In the genomic region with DNA sequence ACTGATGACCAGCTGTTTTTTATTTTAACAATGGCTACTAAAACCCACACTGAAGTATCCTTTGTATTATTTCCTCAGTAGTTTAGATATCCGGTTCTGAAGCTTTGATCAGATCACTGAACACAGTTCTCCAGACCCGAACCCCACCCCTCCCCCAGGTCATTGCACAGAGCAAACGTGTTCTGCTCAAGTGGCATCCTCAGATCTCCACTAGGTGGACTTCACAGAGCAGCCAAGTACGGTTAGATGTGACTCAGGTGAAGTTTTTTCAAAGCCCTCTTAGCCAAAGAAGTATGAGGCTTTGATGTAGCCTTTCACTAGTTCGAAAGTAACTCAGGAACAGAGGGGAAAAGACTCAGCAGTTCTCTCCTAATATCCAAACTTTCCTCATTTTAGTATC, we compare ENCODE assay signal across 17 cellular contexts.
A peak's percentile ranks its signal among the peaks of the same experiment; 100 is the strongest.
DNase-seq lines count a peak whose midpoint lies in the region; ATAC-seq and TF ChIP-seq lines count a peak whose summit lies in the region.
"Had no signal": no experiment of that assay in that cellular context is flagged by ENCODE, and none has a peak within 500 bp of the region (broad histone marks: within the 10 kb centered on the region; RNA-seq: fewer than 3 reads in every experiment).

No MANE protein-coding gene starts in this region.

- peak overlapping the region in 2 of 9 donors; percentile 17 to 21 for H3K27ac Mint-ChIP-seq in naive thymus-derived CD4-positive, alpha-beta T cell
- H3K27ac Mint-ChIP-seq: activated CD4-positive, alpha-beta memory T cell treated with anti-CD3 and anti-CD28 coated beads for 36 hours had no signal

- H3K36me3 Mint-ChIP-seq in naive thymus-derived CD4-positive, alpha-beta T cell, result no peaks in the 10 kb centered on the region
- H3K36me3 Mint-ChIP-seq: activated CD4-positive, alpha-beta memory T cell treated with anti-CD3 and anti-CD28 coated beads for 36 hours had no signal

- H3K27ac ChIP-seq in naive thymus-derived CD4-positive, alpha-beta T cell (ENCODE audit: low read depth, low read length), result no peak overlapping the region
- H3K27ac ChIP-seq in coronary artery, result no peak overlapping the region
- H3K27ac ChIP-seq: hepatocyte, testis had no signal

- H3K27me3 Mint-ChIP-seq in naive thymus-derived CD4-positive, alpha-beta T cell, result peaks cover 0 to 5% (median 0%) of the 10 kb centered on the region in 5 donors
- H3K27me3 Mint-ChIP-seq: activated CD4-positive, alpha-beta memory T cell treated with anti-CD3 and anti-CD28 coated beads for 36 hours had no signal

- TF ChIP-seq POLR2A in erythroblast (IDR thresholded peaks at IDR 0.05; ENCODE audit: low read length), result no peak

- H3K4me3 Mint-ChIP-seq in naive thymus-derived CD4-positive, alpha-beta T cell, result peak overlapping the region in 8 of 10 donors; percentile 6 to 70 (median 58)
- H3K4me3 Mint-ChIP-seq: activated CD4-positive, alpha-beta memory T cell treated with anti-CD3 and anti-CD28 coated beads for 36 hours had no signal

- H3K4me3 ChIP-seq in naive thymus-derived CD4-positive, alpha-beta T cell (ENCODE audit: low read length), result no peak overlapping the region
- H3K4me3 ChIP-seq in coronary artery, result no peak overlapping the region
- H3K4me3 ChIP-seq: hepatocyte, testis had no signal

- no peak for ATAC-seq in naive thymus-derived CD4-positive, alpha-beta T cell
- ATAC-seq: left lobe of liver had no signal

- peak; percentile 4 for DNase-seq in DMS53 treated with DMSO at 0.1 percent for 48 hours (lab: John Stamatoyannopoulos, UW; ENCODE audit: unreplicated experiment)
- peak; percentile 26 for DNase-seq in HEK293T (ENCODE audit: extremely low spot score)
- peak; percentile 46 for DNase-seq in SW480 (ENCODE audit: low spot score)
- DNase-seq in naive thymus-derived CD4-positive, alpha-beta T cell, result no peak
- no peak for DNase-seq in GF-D8 (lab: John Stamatoyannopoulos, UW)
- DNase-seq in erythroblast (lab: John Stamatoyannopoulos, UW), result no peak
- DNase-seq in coronary artery (ENCODE audit: low spot score), result no peak
- DNase-seq: activated CD4-positive, alpha-beta memory T cell treated with anti-CD3 and anti-CD28 coated beads for 36 hours; amniotic stem cell; IMR-90; NCI-H774; Right ventricle myocardium superior; stimulated activated CD4-positive, alpha-beta T cell treated with anti-CD3 and anti-CD28 coated beads, Interleukin-1b, Interleukin-23, amount 100 ng/mL, for 48 hours; T1000; testis had no signal

- H3K27me3 ChIP-seq in naive thymus-derived CD4-positive, alpha-beta T cell (ENCODE audit: control insufficient read depth in 2 of 2, insufficient read depth in 2 of 2, low read length in 2 of 2), result no peaks in the 10 kb centered on the region
- H3K27me3 ChIP-seq: hepatocyte, testis had no signal

- no peaks in the 10 kb centered on the region for H3K9me3 ChIP-seq in naive thymus-derived CD4-positive, alpha-beta T cell (ENCODE audit: control insufficient read depth in 2 of 3, low read length in 3 of 3)
- H3K9me3 ChIP-seq: testis had no signal

- POLR2A ChIA-PET in HEK293T (lab: Yijun Ruan, JAX), result no interaction called here
- POLR2A ChIA-PET in naive thymus-derived CD4-positive, alpha-beta T cell (lab: Charles Lee), result no interaction called here

- H3K4me1 ChIP-seq in naive thymus-derived CD4-positive, alpha-beta T cell (ENCODE audit: control insufficient read depth in 2 of 2, insufficient read depth in 2 of 2, low read length in 2 of 2), result no peaks in the 10 kb centered on the region

- H3K4me1 Mint-ChIP-seq in naive thymus-derived CD4-positive, alpha-beta T cell, result peaks cover 7 to 25% (median 17%) of the 10 kb centered on the region in 7 donors

- no peaks in the 10 kb centered on the region for H3K36me3 ChIP-seq in naive thymus-derived CD4-positive, alpha-beta T cell (ENCODE audit: control insufficient read depth in 2 of 3, insufficient read depth in 3 of 3, low read length in 3 of 3)

- TF ChIP-seq CTCF in coronary artery (IDR thresholded peaks at IDR 0.05), result no peak

- CTCF ChIA-PET in HEK293T (lab: Yijun Ruan, JAX), result interaction anchor here (0.5 kb wide), 1 partner anchor 136 kb away, joined by 3 read pairs; no protein-coding TSS in a partner anchor
- CTCF ChIA-PET in naive thymus-derived CD4-positive, alpha-beta T cell (lab: Charles Lee), result no interaction called here

- no peaks in the 10 kb centered on the region for H3K9me3 Mint-ChIP-seq in naive thymus-derived CD4-positive, alpha-beta T cell
- H3K9me3 Mint-ChIP-seq: activated CD4-positive, alpha-beta memory T cell treated with anti-CD3 and anti-CD28 coated beads for 36 hours had no signal

- intact Hi-C loops in naive thymus-derived CD4-positive, alpha-beta T cell (cut with micrococcal nuclease), result loop anchor here in 1 of 2 donors (10.0 kb wide), 1 partner anchor 135 kb away; no protein-coding TSS in a partner anchor

TF ChIP-seq in HEK293T, 16 proteins besides CTCF, POLR2A, EP300 and RAD21:
- TF ChIP-seq HDGF (IDR thresholded peaks at IDR 0.05; ENCODE audit: borderline replicate concordance) (no peak), LEF1 (IDR thresholded peaks at IDR 0.05; ENCODE audit: borderline replicate concordance) (no peak), SUZ12 (IDR thresholded peaks at IDR 0.05) (no peak), NFRKB (IDR thresholded peaks at IDR 0.05) (no peak), FOXM1 (IDR thresholded peaks at IDR 0.05; ENCODE audit: borderline replicate concordance) (no peak), SP1 (IDR thresholded peaks at IDR 0.05) (no peak), CTBP1 (IDR thresholded peaks at IDR 0.05; ENCODE audit: borderline replicate concordance) (no peak), TARDBP (IDR thresholded peaks at IDR 0.05) (no peak), L3MBTL2 (conservative IDR thresholded peaks at IDR 0.05) (no peak), ZNF384 (IDR thresholded peaks at IDR 0.05) (no peak), ARNT (IDR thresholded peaks at IDR 0.05) (no peak), ELF4 (IDR thresholded peaks at IDR 0.05) (no peak), FOXK2 (IDR thresholded peaks at IDR 0.05) (no peak), BHLHE40 (IDR thresholded peaks at IDR 0.05; ENCODE audit: borderline replicate concordance) (no peak), FOXA1 (IDR thresholded peaks at IDR 0.05) (no peak)
- TF ChIP-seq, protein P1, sequence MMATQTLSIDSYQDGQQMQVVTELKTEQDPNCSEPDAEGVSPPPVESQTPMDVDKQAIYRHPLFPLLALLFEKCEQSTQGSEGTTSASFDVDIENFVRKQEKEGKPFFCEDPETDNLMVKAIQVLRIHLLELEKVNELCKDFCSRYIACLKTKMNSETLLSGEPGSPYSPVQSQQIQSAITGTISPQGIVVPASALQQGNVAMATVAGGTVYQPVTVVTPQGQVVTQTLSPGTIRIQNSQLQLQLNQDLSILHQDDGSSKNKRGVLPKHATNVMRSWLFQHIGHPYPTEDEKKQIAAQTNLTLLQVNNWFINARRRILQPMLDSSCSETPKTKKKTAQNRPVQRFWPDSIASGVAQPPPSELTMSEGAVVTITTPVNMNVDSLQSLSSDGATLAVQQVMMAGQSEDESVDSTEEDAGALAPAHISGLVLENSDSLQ (IDR thresholded peaks at IDR 0.05), result no peak

Comparison
In these comparisons a context has a peak if more than half of its experiments do, and no peak if none do; other contexts are left out.
1. DNase-seq: peak in DMS53 treated with DMSO at 0.1 percent for 48 hours (single experiment), HEK293T (single experiment) and SW480 (single experiment); none in naive thymus-derived CD4-positive, alpha-beta T cell (0 of 9), GF-D8 (single experiment), erythroblast (0 of 2) and coronary artery (single experiment).